Comparison of ENCODE assay signal across 1 cellular context in the genomic region with DNA sequence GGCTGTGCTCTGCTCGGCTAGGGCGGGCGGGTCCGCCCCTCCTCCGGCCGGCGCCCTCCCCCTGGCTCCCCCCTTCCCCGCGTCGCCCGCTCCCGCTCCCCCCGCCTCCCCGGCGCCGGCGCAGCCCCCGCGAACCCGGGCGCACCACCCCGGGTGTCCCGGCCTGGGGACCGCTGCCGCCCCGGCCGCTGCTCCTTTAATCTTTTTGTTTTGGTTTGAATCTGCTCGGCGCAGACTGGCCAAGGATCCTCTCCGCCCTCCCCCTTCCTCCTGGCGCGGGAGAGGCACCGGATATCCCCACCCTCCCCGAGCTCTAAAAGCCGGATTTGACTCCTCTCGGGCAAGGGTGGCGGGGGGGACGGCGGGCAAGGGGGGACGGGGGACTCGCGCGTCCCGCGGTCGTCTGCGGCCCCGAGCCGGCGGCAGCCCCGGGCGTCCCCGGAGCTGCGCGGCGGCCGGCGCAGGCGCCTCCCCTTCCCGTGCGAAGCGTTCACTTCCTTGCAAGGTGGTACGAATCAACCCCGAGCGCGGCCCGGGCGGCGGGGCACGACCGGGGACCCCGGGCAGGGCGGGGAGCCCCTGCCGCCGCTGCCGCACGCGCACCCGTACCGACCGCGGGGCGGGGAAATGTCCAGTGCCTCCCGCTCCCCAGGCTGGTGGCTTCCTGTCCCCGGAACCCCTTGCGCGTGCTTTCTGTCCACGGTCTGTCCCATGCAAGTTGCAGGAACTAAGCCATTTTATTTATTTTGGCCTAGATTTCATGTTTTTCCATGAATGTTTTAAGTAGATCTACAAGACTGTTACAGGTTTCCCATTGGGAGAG.
TF ChIP-seq lines count a peak whose summit lies in the region.

PTGR3 (minus strand) TSS at position 11 of the 823 bp plus-strand sequence. CDS start 81 bp downstream, outside the sequence.

TF ChIP-seq in K562, 482 proteins besides CTCF, POLR2A, EP300 and RAD21 (continued from another document and continues in another):
- TF ChIP-seq, protein P1, sequence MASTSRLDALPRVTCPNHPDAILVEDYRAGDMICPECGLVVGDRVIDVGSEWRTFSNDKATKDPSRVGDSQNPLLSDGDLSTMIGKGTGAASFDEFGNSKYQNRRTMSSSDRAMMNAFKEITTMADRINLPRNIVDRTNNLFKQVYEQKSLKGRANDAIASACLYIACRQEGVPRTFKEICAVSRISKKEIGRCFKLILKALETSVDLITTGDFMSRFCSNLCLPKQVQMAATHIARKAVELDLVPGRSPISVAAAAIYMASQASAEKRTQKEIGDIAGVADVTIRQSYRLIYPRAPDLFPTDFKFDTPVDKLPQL (IDR thresholded peaks at IDR 0.05; ENCODE audit: extremely low read depth, insufficient read length): no peak
- no peak for TF ChIP-seq KLF13 (tag; IDR thresholded peaks at IDR 0.05; ENCODE audit: borderline replicate concordance, low read depth)
- no peak for TF ChIP-seq E2F5 (CRISPR knock-in tag; IDR thresholded peaks at IDR 0.05)
- no peak for TF ChIP-seq LARP7 (IDR thresholded peaks at IDR 0.05)
- TF ChIP-seq, protein P2, sequence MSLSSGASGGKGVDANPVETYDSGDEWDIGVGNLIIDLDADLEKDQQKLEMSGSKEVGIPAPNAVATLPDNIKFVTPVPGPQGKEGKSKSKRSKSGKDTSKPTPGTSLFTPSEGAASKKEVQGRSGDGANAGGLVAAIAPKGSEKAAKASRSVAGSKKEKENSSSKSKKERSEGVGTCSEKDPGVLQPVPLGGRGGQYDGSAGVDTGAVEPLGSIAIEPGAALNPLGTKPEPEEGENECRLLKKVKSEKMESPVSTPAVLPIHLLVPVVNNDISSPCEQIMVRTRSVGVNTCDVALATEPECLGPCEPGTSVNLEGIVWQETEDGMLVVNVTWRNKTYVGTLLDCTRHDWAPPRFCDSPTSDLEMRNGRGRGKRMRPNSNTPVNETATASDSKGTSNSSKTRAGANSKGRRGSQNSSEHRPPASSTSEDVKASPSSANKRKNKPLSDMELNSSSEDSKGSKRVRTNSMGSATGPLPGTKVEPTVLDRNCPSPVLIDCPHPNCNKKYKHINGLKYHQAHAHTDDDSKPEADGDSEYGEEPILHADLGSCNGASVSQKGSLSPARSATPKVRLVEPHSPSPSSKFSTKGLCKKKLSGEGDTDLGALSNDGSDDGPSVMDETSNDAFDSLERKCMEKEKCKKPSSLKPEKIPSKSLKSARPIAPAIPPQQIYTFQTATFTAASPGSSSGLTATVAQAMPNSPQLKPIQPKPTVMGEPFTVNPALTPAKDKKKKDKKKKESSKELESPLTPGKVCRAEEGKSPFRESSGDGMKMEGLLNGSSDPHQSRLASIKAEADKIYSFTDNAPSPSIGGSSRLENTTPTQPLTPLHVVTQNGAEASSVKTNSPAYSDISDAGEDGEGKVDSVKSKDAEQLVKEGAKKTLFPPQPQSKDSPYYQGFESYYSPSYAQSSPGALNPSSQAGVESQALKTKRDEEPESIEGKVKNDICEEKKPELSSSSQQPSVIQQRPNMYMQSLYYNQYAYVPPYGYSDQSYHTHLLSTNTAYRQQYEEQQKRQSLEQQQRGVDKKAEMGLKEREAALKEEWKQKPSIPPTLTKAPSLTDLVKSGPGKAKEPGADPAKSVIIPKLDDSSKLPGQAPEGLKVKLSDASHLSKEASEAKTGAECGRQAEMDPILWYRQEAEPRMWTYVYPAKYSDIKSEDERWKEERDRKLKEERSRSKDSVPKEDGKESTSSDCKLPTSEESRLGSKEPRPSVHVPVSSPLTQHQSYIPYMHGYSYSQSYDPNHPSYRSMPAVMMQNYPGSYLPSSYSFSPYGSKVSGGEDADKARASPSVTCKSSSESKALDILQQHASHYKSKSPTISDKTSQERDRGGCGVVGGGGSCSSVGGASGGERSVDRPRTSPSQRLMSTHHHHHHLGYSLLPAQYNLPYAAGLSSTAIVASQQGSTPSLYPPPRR (CRISPR knock-in tag; IDR thresholded peaks at IDR 0.05; ENCODE audit: borderline replicate concordance): no peak
- TF ChIP-seq ETV6 (IDR thresholded peaks at IDR 0.05; ENCODE audit: borderline replicate concordance in 1 of 2, low read depth in 2 of 2, low read length in 1 of 2): no peak
- TF ChIP-seq ETV6 (CRISPR knock-in tag; IDR thresholded peaks at IDR 0.05; ENCODE audit: borderline replicate concordance): no peak
- peak in 1 of 2 experiments; percentile 61 for TF ChIP-seq E2F6 (IDR thresholded peaks at IDR 0.05; ENCODE audit: borderline replicate concordance in 1 of 2, extremely low read depth in 1 of 2, insufficient read depth in 1 of 2, insufficient read length in 1 of 2, low read depth in 1 of 2, low read length in 1 of 2, poor library complexity in 1 of 2, severe bottlenecking in 1 of 2)
- peak; percentile 61 for TF ChIP-seq POLR2H (tag; IDR thresholded peaks at IDR 0.05; ENCODE audit: low read depth)
- TF ChIP-seq BRCA1 (IDR thresholded peaks at IDR 0.05): no peak
- TF ChIP-seq BRCA1 (CRISPR knock-in tag; IDR thresholded peaks at IDR 0.05): no peak
- no peak for TF ChIP-seq ADNP (tag; IDR thresholded peaks at IDR 0.05)
- TF ChIP-seq, protein P3, sequence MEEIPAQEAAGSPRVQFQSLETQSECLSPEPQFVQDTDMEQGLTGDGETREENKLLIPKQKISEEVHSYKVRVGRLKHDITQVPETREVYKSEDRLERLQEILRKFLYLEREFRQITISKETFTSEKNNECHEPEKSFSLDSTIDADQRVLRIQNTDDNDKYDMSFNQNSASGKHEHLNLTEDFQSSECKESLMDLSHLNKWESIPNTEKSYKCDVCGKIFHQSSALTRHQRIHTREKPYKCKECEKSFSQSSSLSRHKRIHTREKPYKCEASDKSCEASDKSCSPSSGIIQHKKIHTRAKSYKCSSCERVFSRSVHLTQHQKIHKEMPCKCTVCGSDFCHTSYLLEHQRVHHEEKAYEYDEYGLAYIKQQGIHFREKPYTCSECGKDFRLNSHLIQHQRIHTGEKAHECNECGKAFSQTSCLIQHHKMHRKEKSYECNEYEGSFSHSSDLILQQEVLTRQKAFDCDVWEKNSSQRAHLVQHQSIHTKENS (CRISPR knock-in tag; IDR thresholded peaks at IDR 0.05): no peak
- no peak for TF ChIP-seq ZBTB34 (CRISPR knock-in tag; IDR thresholded peaks at IDR 0.05)
- no peak for TF ChIP-seq PTBP1 (IDR thresholded peaks at IDR 0.05; ENCODE audit: low read depth, low read length)
- no peak for TF ChIP-seq ZSCAN29 (IDR thresholded peaks at IDR 0.05)
- TF ChIP-seq ZNF717 (CRISPR knock-in tag; IDR thresholded peaks at IDR 0.05): no peak
- peak; percentile 37 for TF ChIP-seq ZFX (CRISPR knock-in tag; IDR thresholded peaks at IDR 0.05)
- no peak for TF ChIP-seq ZNF75A (CRISPR knock-in tag; IDR thresholded peaks at IDR 0.05)
- TF ChIP-seq KDM2B (CRISPR knock-in tag; IDR thresholded peaks at IDR 0.05): no peak
- no peak for TF ChIP-seq RBBP5 (IDR thresholded peaks at IDR 0.05; ENCODE audit: borderline replicate concordance, insufficient read depth, low read length, poor library complexity, severe bottlenecking)
- no peak for TF ChIP-seq ZNF121 (CRISPR knock-in tag; conservative IDR thresholded peaks at IDR 0.05)
- TF ChIP-seq PYGO2 (tag; IDR thresholded peaks at IDR 0.05): no peak
- TF ChIP-seq, protein P4, sequence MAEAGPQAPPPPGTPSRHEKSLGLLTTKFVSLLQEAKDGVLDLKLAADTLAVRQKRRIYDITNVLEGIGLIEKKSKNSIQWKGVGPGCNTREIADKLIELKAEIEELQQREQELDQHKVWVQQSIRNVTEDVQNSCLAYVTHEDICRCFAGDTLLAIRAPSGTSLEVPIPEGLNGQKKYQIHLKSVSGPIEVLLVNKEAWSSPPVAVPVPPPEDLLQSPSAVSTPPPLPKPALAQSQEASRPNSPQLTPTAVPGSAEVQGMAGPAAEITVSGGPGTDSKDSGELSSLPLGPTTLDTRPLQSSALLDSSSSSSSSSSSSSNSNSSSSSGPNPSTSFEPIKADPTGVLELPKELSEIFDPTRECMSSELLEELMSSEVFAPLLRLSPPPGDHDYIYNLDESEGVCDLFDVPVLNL (CRISPR knock-in tag; IDR thresholded peaks at IDR 0.05; ENCODE audit: low read depth): no peak
- no peak for TF ChIP-seq HNRNPLL (IDR thresholded peaks at IDR 0.05; ENCODE audit: low read depth, low read length, poor library complexity, severe bottlenecking)
- no peak for TF ChIP-seq ZNF407 (IDR thresholded peaks at IDR 0.05; ENCODE audit: low read depth)
- TF ChIP-seq ZNF707 (CRISPR knock-in tag; conservative IDR thresholded peaks at IDR 0.05): no peak
- TF ChIP-seq TBP (optimal IDR thresholded peaks at IDR 0.05; ENCODE audit: low read depth, low read length): peak; percentile 46
- TF ChIP-seq SRSF3 (IDR thresholded peaks at IDR 0.05; ENCODE audit: insufficient read depth, low read length): no peak
